Comparison of ENCODE assay signal across 22 cellular contexts in genomic region chr6:27776504-27776903, GRCh38.
A peak's percentile ranks its signal among the peaks of the same experiment; 100 is the strongest.
DNase-seq lines count a peak whose midpoint lies in the region; ATAC-seq, FAIRE-seq and TF ChIP-seq lines count a peak whose summit lies in the region.
"Had no signal": no experiment of that assay in that cellular context is flagged by ENCODE, and none has a peak within 500 bp of the region (broad histone marks: within the 10 kb centered on the region; RNA-seq: fewer than 3 reads in every experiment).

No MANE protein-coding gene starts in this region.

- FAIRE-seq in HepG2 (lab: Jason Lieb, UNC) (no peak), GM12878 (lab: Jason Lieb, UNC) (no peak)
- FAIRE-seq: GM19239, RCC 7860 had no signal

- H3K9me3 ChIP-seq in HepG2 (ENCODE audit: low read length), result no peaks in the 10 kb centered on the region
- no peaks in the 10 kb centered on the region for H3K9me3 ChIP-seq in right lobe of liver
- H3K9me3 ChIP-seq in GM12878 (replicated peaks; ENCODE audit: control insufficient read depth, insufficient read depth, low read length), result no peaks in the 10 kb centered on the region
- no peaks in the 10 kb centered on the region for H3K9me3 ChIP-seq in iPS-15b (ENCODE audit: control insufficient read depth, insufficient read depth, low read length)
- no peaks in the 10 kb centered on the region for H3K9me3 ChIP-seq in heart left ventricle
- H3K9me3 ChIP-seq: BLaER1 treated with 17β-estradiol and CSF1 and Interleukin-3, amounts not matched to agents 10 nM and 100 nM; SJCRH30 had no signal

- no peak for DNase-seq in HepG2 (ENCODE audit: low spot score)
- DNase-seq in right lobe of liver, result no peak
- no peak for DNase-seq in GM12878 (ENCODE audit: low read depth, low spot score)
- DNase-seq in left lobe of liver (ENCODE audit: low spot score), result no peak
- DNase-seq in erythroblast (lab: John Stamatoyannopoulos, UW), result no peak
- DNase-seq in heart left ventricle, result no peak
- no peak for DNase-seq in stimulated activated CD4-positive, alpha-beta T cell treated with anti-CD3 and anti-CD28 coated beads, Interleukin-4, amount 100 ng/mL, for 1 hour
- DNase-seq: Calu3; CD4-positive, alpha-beta memory T cell; DMS53; GDM1; HCEC 1CT; IMR-90; NCI-H1105; NCI-H146; NCI-H2029; NCI-H510A; SJCRH30 had no signal

- CTCF ChIA-PET in HepG2 (lab: Yijun Ruan, JAX; ENCODE audit: low intra/inter-chr PET ratio, low total read pairs), result no interaction called here
- CTCF ChIA-PET in GM12878 (lab: Yijun Ruan, JAX), result interaction anchor here (0.5 to 1.9 kb wide), 8 partner anchors 11 to 541 kb away, joined by 3 to 9 read pairs (median 3); no protein-coding TSS in a partner anchor

- no peaks in the 10 kb centered on the region for H3K79me2 ChIP-seq in HepG2 (ENCODE audit: insufficient read depth, low read length)
- H3K79me2 ChIP-seq in GM12878 (ENCODE audit: control insufficient read depth, insufficient read depth, low read length), result no peaks in the 10 kb centered on the region

- intact Hi-C loops in HepG2 (cut with micrococcal nuclease; ENCODE audit: unreplicated experiment) (no loop called here), right lobe of liver (cut with DNase I) (no loop called here), GM12878 (cut with micrococcal nuclease; ENCODE audit: unreplicated experiment) (no loop called here), heart left ventricle (cut with DNase I) (no loop called here)

- TF ChIP-seq EP300 in HepG2 (IDR thresholded peaks at IDR 0.05; ENCODE audit: low read depth in 2 of 2, low read length in 2 of 2), result no peak
- TF ChIP-seq EP300 in HepG2 (CRISPR knock-in tag; IDR thresholded peaks at IDR 0.05; ENCODE audit: borderline replicate concordance), result no peak
- no peak for TF ChIP-seq EP300 in GM12878 (IDR thresholded peaks at IDR 0.05; ENCODE audit: borderline replicate concordance in 1 of 2, control insufficient read depth in 1 of 2, low read depth in 2 of 2, low read length in 2 of 2)

- no peaks in the 10 kb centered on the region for H3K36me3 ChIP-seq in HepG2 (replicated peaks in 1 of 2; ENCODE audit: control insufficient read depth in 1 of 2, insufficient read depth in 2 of 2, low read length in 2 of 2)
- no peaks in the 10 kb centered on the region for H3K36me3 ChIP-seq in right lobe of liver
- no peaks in the 10 kb centered on the region for H3K36me3 ChIP-seq in GM12878 (ENCODE audit: control insufficient read depth in 2 of 2, insufficient read depth in 2 of 2, low read length in 1 of 2)
- no peaks in the 10 kb centered on the region for H3K36me3 ChIP-seq in iPS-15b (ENCODE audit: control insufficient read depth, insufficient read depth, low read length)
- no peaks in the 10 kb centered on the region for H3K36me3 ChIP-seq in heart left ventricle
- H3K36me3 ChIP-seq: BLaER1 treated with 17β-estradiol and CSF1 and Interleukin-3, amounts not matched to agents 10 nM and 100 nM; SJCRH30 had no signal

- TF ChIP-seq POLR2A in HepG2 (IDR thresholded peaks at IDR 0.05; ENCODE audit: insufficient read depth in 1 of 2, low read depth in 2 of 2, low read length in 2 of 2) (no peak), right lobe of liver (IDR thresholded peaks at IDR 0.05) (no peak), GM12878 (IDR thresholded peaks at IDR 0.05; ENCODE audit: low read depth, low read length) (no peak), erythroblast (IDR thresholded peaks at IDR 0.05; ENCODE audit: low read length) (no peak), heart left ventricle (IDR thresholded peaks at IDR 0.05) (no peak)

- RAD21 ChIA-PET in GM12878 (lab: Charles Lee; ENCODE audit: unreplicated experiment), result interaction anchor here (1.0 to 2.7 kb wide), 4 partner anchors 10 to 22 kb away, joined by 4 to 12 read pairs (median 5); no protein-coding TSS in a partner anchor

- no peak overlapping the region for H2AFZ ChIP-seq in HepG2 (ENCODE audit: low read length)
- H2AFZ ChIP-seq in GM12878 (ENCODE audit: control insufficient read depth, low read depth, low read length), result peak overlapping the region; percentile 35

- H3K27ac ChIP-seq in HepG2 (ENCODE audit: extremely low read length, insufficient read depth, low read length) (no peak overlapping the region), right lobe of liver (no peak overlapping the region), GM12878 (ENCODE audit: control insufficient read depth, insufficient read depth) (peak overlapping the region; percentile 86), heart left ventricle (no peak overlapping the region)
- H3K27ac ChIP-seq: SJCRH30 had no signal

- SMC1A ChIA-PET in GM12878 (lab: Charles Lee; ENCODE audit: uncharacterized antibody, unreplicated experiment), result interaction anchor here (1.0 to 2.9 kb wide), 9 partner anchors 8 to 24 kb away, joined by 4 to 12 read pairs (median 7); no protein-coding TSS in a partner anchor

- peak overlapping the region; percentile 56 for H3K4me2 ChIP-seq in HepG2 (ENCODE audit: low read depth, low read length)
- no peak overlapping the region; the same call in 1 of the 2 replicates for H3K4me2 ChIP-seq in GM12878 (ENCODE audit: control insufficient read depth, insufficient read depth)

- no peaks in the 10 kb centered on the region for H4K20me1 ChIP-seq in HepG2 (ENCODE audit: insufficient read depth, low read length)
- H4K20me1 ChIP-seq in GM12878 (ENCODE audit: control insufficient read depth, insufficient read depth), result no peaks in the 10 kb centered on the region
- H4K20me1 ChIP-seq: BLaER1 treated with 17β-estradiol and CSF1 and Interleukin-3, amounts not matched to agents 10 nM and 100 nM had no signal

- TF ChIP-seq CTCF in HepG2 (CRISPR knock-in tag; IDR thresholded peaks at IDR 0.05) (no peak), right lobe of liver (IDR thresholded peaks at IDR 0.05) (no peak), GM12878 (IDR thresholded peaks at IDR 0.05 in 2 of 3, conservative IDR thresholded peaks at IDR 0.05 in 1 of 3; ENCODE audit: control insufficient read depth in 2 of 3, extremely low read depth in 1 of 3, insufficient read depth in 1 of 3, low read depth in 3 of 3, low read length in 3 of 3) (no peak), heart left ventricle (IDR thresholded peaks at IDR 0.05) (no peak)

- no peaks in the 10 kb centered on the region for H3K27me3 ChIP-seq in HepG2 (ENCODE audit: control insufficient read depth in 1 of 2, insufficient read depth in 2 of 2, low read length in 2 of 2)
- peaks cover 0 to under 1% of the 10 kb centered on the region in 2 donors for H3K27me3 ChIP-seq in right lobe of liver
- H3K27me3 ChIP-seq in GM12878 (replicated peaks in 1 of 2; ENCODE audit: control insufficient read depth in 2 of 2, insufficient read depth in 2 of 2, low read length in 1 of 2), result no peaks in the 10 kb centered on the region
- H3K27me3 ChIP-seq in iPS-15b (ENCODE audit: control insufficient read depth, insufficient read depth, low read length), result peaks cover 50% of the 10 kb centered on the region
- H3K27me3 ChIP-seq in heart left ventricle, result peaks cover 0 to 50% (median 19%) of the 10 kb centered on the region in 9 donors
- H3K27me3 ChIP-seq: BLaER1 treated with 17β-estradiol and CSF1 and Interleukin-3, amounts not matched to agents 10 nM and 100 nM; SJCRH30 had no signal

- TF ChIP-seq RAD21 in HepG2 (CRISPR knock-in tag; IDR thresholded peaks at IDR 0.05), result no peak
- no peak for TF ChIP-seq RAD21 in GM12878 (IDR thresholded peaks at IDR 0.05; ENCODE audit: insufficient read depth, low read depth, low read length)

- POLR2A ChIA-PET in HepG2 (lab: Yijun Ruan, JAX), result interaction anchor here (1.2 to 1.7 kb wide), 2 partner anchors 31 to 117 kb away, joined by 3 to 4 read pairs; a partner anchor contains a TSS
- POLR2A ChIA-PET in GM12878 (lab: Charles Lee), result interaction anchor here (0.8 to 1.9 kb wide), 7 partner anchors 15 to 61 kb away, joined by 3 to 7 read pairs (median 4); no protein-coding TSS in a partner anchor

- ATAC-seq in HepG2, result no peak
- ATAC-seq in right lobe of liver, result no peak
- ATAC-seq in GM12878, result no peak; the same call in 1 of the 3 replicates
- no peak for ATAC-seq in left lobe of liver
- ATAC-seq in heart left ventricle, result no peak

- H3K4me3 ChIP-seq in HepG2 (replicated peaks in 1 of 3; ENCODE audit: insufficient read depth in 1 of 3, low read depth in 2 of 3, low read length in 3 of 3) (peak overlapping the region in 2 of 3 experiments; percentile 38 to 47; a peak in 3 of 6 replicates), right lobe of liver (no peak overlapping the region), GM12878 (peak overlapping the region; percentile 49; the same call in 1 of the 2 replicates), iPS-15b (ENCODE audit: low read depth, low read length) (peak overlapping the region; percentile 67), heart left ventricle (no peak overlapping the region)
- H3K4me3 ChIP-seq: BLaER1 treated with 17β-estradiol and CSF1 and Interleukin-3, amounts not matched to agents 10 nM and 100 nM; SJCRH30 had no signal

- in situ Hi-C loops in HepG2 (cut with HindIII; ENCODE audit: extremely low pct_ligation_motif_present, low pct_unique_long_range_greater_than_20kb) (no loop called here), GM12878 (cut with MboI) (no loop called here)

- no peak overlapping the region for H3K9ac ChIP-seq in HepG2 (ENCODE audit: insufficient read depth, low read depth, low read length)
- no peak overlapping the region for H3K9ac ChIP-seq in GM12878 (ENCODE audit: control insufficient read depth, insufficient read depth, low read length)
- no peak overlapping the region for H3K9ac ChIP-seq in iPS-15b (ENCODE audit: low read depth, low read length)
- H3K9ac ChIP-seq: BLaER1 treated with 17β-estradiol and CSF1 and Interleukin-3, amounts not matched to agents 10 nM and 100 nM had no signal

- WGBS in HepG2 (ENCODE audit: low lambda C conversion rate), result 79% methylated on average over 2 of the region's 4 CpGs
- 50% methylated on average over 2 of the region's 4 CpGs for WGBS in right lobe of liver (ENCODE audit: insufficient coverage, low coverage, low lambda C conversion rate, missing lambda C conversion rate)
- WGBS in GM12878 (ENCODE audit: insufficient coverage, insufficient replicate concordance, low lambda C conversion rate, missing lambda C conversion rate), result 27% methylated on average over 4 of the region's 4 CpGs
- WGBS in heart left ventricle, 4 donors, result 86 to 93% (median 88%) methylated on average over 4 of the region's 4 CpGs

- H3K4me1 ChIP-seq in HepG2 (ENCODE audit: insufficient read depth, low read length) (peaks cover 32% of the 10 kb centered on the region), right lobe of liver (peaks cover 0 to 4% (median 2%) of the 10 kb centered on the region in 4 donors), GM12878 (ENCODE audit: control insufficient read depth, insufficient read depth, low read length) (peaks cover 22% of the 10 kb centered on the region), iPS-15b (ENCODE audit: control insufficient read depth, insufficient read depth, low read length) (peaks cover 5% of the 10 kb centered on the region), heart left ventricle (peaks cover 0 to 16% (median 4%) of the 10 kb centered on the region in 12 donors)
- H3K4me1 ChIP-seq: SJCRH30 had no signal

- no TSS peak for BruUV-seq in HepG2 (replicated peaks; lab: Mats Ljungman, UMichigan)
- no TSS peak for BruUV-seq in GM12878 (replicated peaks; lab: Mats Ljungman, UMichigan)

TF ChIP-seq in GM12878, 131 proteins besides CTCF, POLR2A, EP300 and RAD21 (continues in another document):
- no peak for TF ChIP-seq EED (IDR thresholded peaks at IDR 0.05; ENCODE audit: low read depth)
- TF ChIP-seq BRCA1 (IDR thresholded peaks at IDR 0.05; ENCODE audit: low read depth, low read length), result no peak
- TF ChIP-seq POU2F2 (IDR thresholded peaks at IDR 0.05; ENCODE audit: borderline replicate concordance, low read depth, low read length), result no peak

Comparison
In these comparisons a context has a peak if more than half of its experiments do, and no peak if none do; other contexts are left out.
1. H3K4me3 ChIP-seq: peak in HepG2 (2 of 3), GM12878 (single experiment) and iPS-15b (single experiment); none in right lobe of liver (0 of 3) and heart left ventricle (0 of 12).